ENCODE assay signal across 9 cellular contexts in the genomic region with DNA sequence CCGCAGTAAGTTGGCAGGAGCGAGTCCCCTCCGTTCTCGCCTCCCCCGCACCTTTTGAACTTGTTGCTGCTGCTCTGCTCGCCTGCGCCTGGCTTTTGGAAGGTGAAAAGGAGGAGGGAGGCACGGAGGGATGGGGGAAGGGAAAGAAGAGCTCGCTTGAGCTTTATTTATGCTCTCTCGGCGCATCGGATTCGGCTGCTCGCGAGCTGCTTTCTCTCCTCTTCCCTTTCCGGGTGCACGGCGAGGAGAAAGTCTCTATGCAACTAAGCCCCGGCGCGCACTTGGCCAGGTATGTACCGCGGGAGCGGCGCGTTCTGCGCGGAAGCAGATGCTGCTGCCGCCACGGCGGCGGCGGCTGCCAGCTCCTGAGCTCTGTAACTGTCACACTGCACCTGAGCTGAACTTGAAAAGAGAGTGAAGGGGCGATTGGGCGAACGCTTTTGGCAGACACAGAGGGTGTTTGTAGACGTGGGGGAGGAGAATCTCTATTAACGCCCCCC. TPM values are rescaled to one million over a fixed set of nuclear protein-coding genes. Genes with fewer than 3 reads are reported as not detected.
DNase-seq lines count a peak whose midpoint lies in the region; ATAC-seq and TF ChIP-seq lines count a peak whose summit lies in the region.
"Had no signal": no experiment of that assay in that cellular context is flagged by ENCODE, and none has a peak within 500 bp of the region (broad histone marks: within the 10 kb centered on the region; RNA-seq: fewer than 3 reads in every experiment).

No MANE protein-coding gene starts in this region.

- TF ChIP-seq CTCF in mucosa of descending colon (IDR thresholded peaks at IDR 0.05), result no peak

- intact Hi-C loops in mucosa of descending colon (cut with DNase I, micrococcal nuclease), result no loop called here

- H3K36me3 ChIP-seq in mucosa of descending colon (ENCODE audit: low read depth), result no peaks in the 10 kb centered on the region

- no peaks in the 10 kb centered on the region for H3K9me3 ChIP-seq in mucosa of descending colon

- ATAC-seq in HG03280 (IDR thresholded peaks at IDR 0.05; ENCODE audit: unreplicated experiment), result peak; percentile 66
- peak; percentile 38 for ATAC-seq in mucosa of descending colon

- peaks cover 3% of the 10 kb centered on the region for H3K4me1 ChIP-seq in mucosa of descending colon (ENCODE audit: low read depth)

- DNase-seq in Caki2 (ENCODE audit: low read depth) (peak; percentile 19), GM19240 (ENCODE audit: insufficient read length, low spot score) (peak; percentile 47), NCI-H82 treated with DMSO at 0.1 percent for 48 hours (lab: John Stamatoyannopoulos, UW; ENCODE audit: unreplicated experiment) (peak; percentile 4), epithelial cell of prostate (ENCODE audit: low read depth, low spot score) (peak; percentile 0), mucosa of descending colon (peak in 2 of 3 donors; percentile 16 to 31)
- DNase-seq in NK-92 treated with Interleukin-12 subunit alpha and Interleukin-12 subunit beta, amount 100 ng/mL, for 24 hours (lab: John Stamatoyannopoulos, UW), result no peak
- DNase-seq in activated effector memory CD4-positive, alpha-beta T cell treated with Interleukin-2 at 50 U/mL for 16 hours, result no peak

- H3K4me3 ChIP-seq in mucosa of descending colon, result no peak overlapping the region

- H3K27ac ChIP-seq in epithelial cell of prostate, result no peak overlapping the region

- in situ Hi-C loops in Caki2 (cut with HindIII; ENCODE audit: low pct_unique_long_range_greater_than_20kb, low sequenced_read_pairs), result no loop called here

RNA-seq across cellular contexts. Expression of gene KCND2, which starts 0.6 kb away (rescaled TPM):
- not detected in 2 replicates for total RNA-seq in Caki2 (2014; rRNA removed; shearing (Covaris generic); ENCODE audit: low replicate concordance)
- under 1 TPM; 0.09 to 0.98 (median 0.41) TPM for total RNA-seq in mucosa of descending colon
- total RNA-seq: M059J had no signal

Comparison
In these comparisons a context has a peak if more than half of its experiments do, and no peak if none do; other contexts are left out.
1. DNase-seq: peak in Caki2 (single experiment), GM19240 (single experiment), NCI-H82 treated with DMSO at 0.1 percent for 48 hours (single experiment), epithelial cell of prostate (single experiment) and mucosa of descending colon (2 of 3); none in NK-92 treated with Interleukin-12 subunit alpha and Interleukin-12 subunit beta, amount 100 ng/mL, for 24 hours (single experiment) and activated effector memory CD4-positive, alpha-beta T cell treated with Interleukin-2 at 50 U/mL for 16 hours (single experiment).